23 cellular contexts compared by ENCODE assay signal in genomic region chr7:157111311-157111710, GRCh38.
"Had no signal": no experiment of that assay in that cellular context is flagged by ENCODE, and none has a peak within 500 bp of the region (broad histone marks: within the 10 kb centered on the region; RNA-seq: fewer than 3 reads in every experiment).

No MANE protein-coding gene starts in this region.

- H3K4me3 Mint-ChIP-seq: dendritic cell treated with granulocyte-macrophage colony-stimulating factor and Interleukin-4, amounts not matched to agents 40 ng/mL and 50 ng/mL, for 4 days; endodermal cell; naive thymus-derived CD4-positive, alpha-beta T cell; nephron; neural progenitor cell; stimulated activated naive CD8-positive, alpha-beta T cell treated with anti-CD3 and anti-CD28 coated beads, Interleukin-15, amount 100 ng/mL, for 72 hours; type B pancreatic cell had no signal

- ATAC-seq: foreskin keratinocyte; gastroesophageal sphincter; heart right ventricle; left cardiac atrium; left lung; naive thymus-derived CD4-positive, alpha-beta T cell; psoas muscle; right cardiac atrium; stimulated activated naive CD8-positive, alpha-beta T cell treated with anti-CD3 and anti-CD28 coated beads, Interleukin-15, amount 100 ng/mL, for 72 hours had no signal

- DNase-seq: colonic mucosa; effector CD8-positive, alpha-beta T cell; endodermal cell; foreskin keratinocyte; heart right ventricle; hippocampal formation; left cardiac atrium; left lung; mesenchymal stem cell; midbrain; naive thymus-derived CD4-positive, alpha-beta T cell; psoas muscle; right cardiac atrium; stimulated activated CD4-positive, alpha-beta T cell treated with anti-CD3 and anti-CD28 coated beads, Interleukin-15, amount 100 ng/mL, for 24 hours; stimulated activated CD4-positive, alpha-beta T cell treated with anti-CD3 and anti-CD28 coated beads, Interleukin-2, amount 100 ng/mL, for 48 hours; stimulated activated naive CD4-positive, alpha-beta T cell; stimulated activated naive CD8-positive, alpha-beta T cell treated with anti-CD3 and anti-CD28 coated beads, Interleukin-15, amount 100 ng/mL, for 72 hours; thyroid gland had no signal

- H3K27ac Mint-ChIP-seq: dendritic cell treated with granulocyte-macrophage colony-stimulating factor and Interleukin-4, amounts not matched to agents 40 ng/mL and 50 ng/mL, for 4 days; endodermal cell; naive thymus-derived CD4-positive, alpha-beta T cell; nephron; neural progenitor cell; stimulated activated naive CD8-positive, alpha-beta T cell treated with anti-CD3 and anti-CD28 coated beads, Interleukin-15, amount 100 ng/mL, for 72 hours; type B pancreatic cell had no signal

- H3K36me3 Mint-ChIP-seq: neural progenitor cell, type B pancreatic cell had no signal

- H3K4me1 Mint-ChIP-seq: endodermal cell; naive thymus-derived CD4-positive, alpha-beta T cell; nephron; neural progenitor cell; stimulated activated naive CD8-positive, alpha-beta T cell treated with anti-CD3 and anti-CD28 coated beads, Interleukin-15, amount 100 ng/mL, for 72 hours had no signal

- H3K9me3 Mint-ChIP-seq: type B pancreatic cell had no signal
